In the genomic region with DNA sequence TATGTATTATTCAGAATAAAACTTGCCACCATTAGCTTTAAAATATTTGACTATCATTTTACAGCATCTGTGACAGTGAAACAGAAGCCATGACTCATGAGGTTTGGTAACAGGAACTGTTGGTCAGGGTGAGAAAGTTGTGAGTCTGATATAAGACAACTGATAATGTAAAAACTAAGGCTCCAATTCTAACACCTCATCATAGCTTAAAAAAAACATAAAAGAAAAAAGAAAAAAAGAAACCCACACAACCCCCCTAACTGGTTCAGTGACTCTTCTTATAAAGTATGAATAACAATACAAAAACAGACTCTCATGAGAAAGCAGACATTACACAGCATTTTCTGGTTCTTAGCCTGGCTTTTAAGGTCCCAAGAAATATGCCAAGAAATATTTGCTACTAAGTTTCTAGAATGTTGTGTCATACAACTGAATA, we compare ENCODE assay signal across 8 cellular contexts.
DNase-seq lines count a peak whose midpoint lies in the region; ATAC-seq, FAIRE-seq and TF ChIP-seq lines count a peak whose summit lies in the region.

No MANE protein-coding gene starts in this region.

- peaks cover 14% of the 10 kb centered on the region for H3K36me3 Mint-ChIP-seq in endodermal cell (ENCODE audit: low read depth)

- no peaks in the 10 kb centered on the region for H3K27me3 Mint-ChIP-seq in endodermal cell (ENCODE audit: insufficient read depth)

- no peak overlapping the region for H3K27ac Mint-ChIP-seq in endodermal cell

- TF ChIP-seq CTCF in endodermal cell (conservative IDR thresholded peaks at IDR 0.05), result no peak
- no peak for TF ChIP-seq CTCF in tibial nerve (IDR thresholded peaks at IDR 0.05)

- H3K4me3 ChIP-seq in endodermal cell (ENCODE audit: low read length) (no peak overlapping the region), tibial nerve (no peak overlapping the region)

- H3K4me3 Mint-ChIP-seq in endodermal cell, result no peak overlapping the region

- TF ChIP-seq POLR2A in tibial nerve (IDR thresholded peaks at IDR 0.05), result no peak

- H3K27ac ChIP-seq in endodermal cell (ENCODE audit: low read depth, low read length) (peak overlapping the region; percentile 22), tibial nerve (no peak overlapping the region)

- no peak for TF ChIP-seq EP300 in tibial nerve (IDR thresholded peaks at IDR 0.05)

- H3K4me1 ChIP-seq in endodermal cell (ENCODE audit: control insufficient read depth, insufficient read depth, low read length) (no peaks in the 10 kb centered on the region), tibial nerve (peaks cover 0 to 21% (median 0%) of the 10 kb centered on the region in 4 donors)

- peak; percentile 70 for ATAC-seq in HG02763 (IDR thresholded peaks at IDR 0.05; ENCODE audit: unreplicated experiment)

- H3K4me1 Mint-ChIP-seq in endodermal cell, result peaks cover 16% of the 10 kb centered on the region

- no peak overlapping the region for H3K9ac ChIP-seq in endodermal cell (ENCODE audit: extremely low read depth, low read length, poor library complexity, severe bottlenecking)

- H3K36me3 ChIP-seq in endodermal cell (ENCODE audit: control insufficient read depth, insufficient read depth, low read length), result peaks cover 50% of the 10 kb centered on the region
- peaks cover 0 to 32% (median 0%) of the 10 kb centered on the region in 3 donors for H3K36me3 ChIP-seq in tibial nerve

- no peaks in the 10 kb centered on the region for H3K9me3 Mint-ChIP-seq in endodermal cell

- peak; percentile 36 for DNase-seq in stimulated activated CD4-positive, alpha-beta T cell treated with anti-CD3 and anti-CD28 coated beads, Interleukin-4, amount 100 ng/mL, for 24 hours
- DNase-seq in stimulated activated CD4-positive, alpha-beta T cell treated with anti-CD3 and anti-CD28 coated beads, Interleukin-12 subunit alpha, Interleukin-12 subunit beta, amount 100 ng/mL, for 4 hours, result no peak
- DNase-seq in NOMO-1 treated with DMSO at 0.1 percent for 48 hours (lab: John Stamatoyannopoulos, UW; ENCODE audit: unreplicated experiment) (peak; percentile 63), endodermal cell (no peak), urothelium cell line (ENCODE audit: low spot score) (peak; percentile 29), tibial nerve (ENCODE audit: low spot score in 2 of 2) (no peak), cerebellar nuclear complex (lab: John Stamatoyannopoulos, UW) (no peak)

- FAIRE-seq in urothelium cell line (lab: Jason Lieb, UNC), result no peak

- H3K27me3 ChIP-seq in endodermal cell (ENCODE audit: control insufficient read depth, insufficient read depth, low read length, poor library complexity, severe bottlenecking), result no peaks in the 10 kb centered on the region
- no peaks in the 10 kb centered on the region for H3K27me3 ChIP-seq in tibial nerve

- H3K9me3 ChIP-seq in endodermal cell (ENCODE audit: control insufficient read depth, low read length) (no peaks in the 10 kb centered on the region), tibial nerve (no peaks in the 10 kb centered on the region)

Comparison
In these comparisons a context has a peak if more than half of its experiments do, and no peak if none do; other contexts are left out.
1. DNase-seq: peak in stimulated activated CD4-positive, alpha-beta T cell treated with anti-CD3 and anti-CD28 coated beads, Interleukin-4, amount 100 ng/mL, for 24 hours (single experiment), NOMO-1 treated with DMSO at 0.1 percent for 48 hours (single experiment) and urothelium cell line (single experiment); none in stimulated activated CD4-positive, alpha-beta T cell treated with anti-CD3 and anti-CD28 coated beads, Interleukin-12 subunit alpha, Interleukin-12 subunit beta, amount 100 ng/mL, for 4 hours (single experiment), endodermal cell (single experiment), tibial nerve (0 of 2) and cerebellar nuclear complex (0 of 2).